ENCODE assay signal across 23 cellular contexts in genomic region chr3:134579266-134579665, GRCh38.
"Had no signal": no experiment of that assay in that cellular context is flagged by ENCODE, and none has a peak within 500 bp of the region (broad histone marks: within the 10 kb centered on the region; RNA-seq: fewer than 3 reads in every experiment).

No MANE protein-coding gene starts in this region.

- H3K9me3 ChIP-seq: SK-N-SH had no signal

- DNase-seq: KBM-7, MV-4-11, NCI-H1048, NCI-H1105, NCI-H1417, NCI-H1436 treated with DMSO at 0.1 percent for 48 hours, NCI-H1694, NCI-H187 treated with DMSO at 0.1 percent for 48 hours, NCI-H2029 treated with DMSO at 0.1 percent for 48 hours, NCI-H2107, NCI-H2171, NCI-H226, NCI-H446, NCI-H510A, NCI-H524 treated with DMSO at 0.1 percent for 48 hours, NCI-H69, NCI-H774, PC-3, SHP77, SK-N-SH had no signal

- ATAC-seq: Panc1, PC-3 had no signal

- H3K27ac ChIP-seq: HL-60, RWPE1 had no signal
